In genomic region chrX:56068274-56068758, GRCh38 we compare ENCODE assay signal across 13 cellular contexts.
A peak's percentile ranks its signal among the peaks of the same experiment; 100 is the strongest.
DNase-seq lines count a peak whose midpoint lies in the region; ATAC-seq, FAIRE-seq and TF ChIP-seq lines count a peak whose summit lies in the region.
"Had no signal": no experiment of that assay in that cellular context is flagged by ENCODE, and none has a peak within 500 bp of the region (broad histone marks: within the 10 kb centered on the region; RNA-seq: fewer than 3 reads in every experiment).

No MANE protein-coding gene starts in this region.

- peaks cover 0 to 21% (median 0%) of the 10 kb centered on the region in 5 donors for H3K4me1 ChIP-seq in subcutaneous abdominal adipose tissue (ENCODE audit: control insufficient read depth in 5 of 5, insufficient read depth in 5 of 5, low read length in 5 of 5)

- peaks cover 2% of the 10 kb centered on the region for H3K36me3 Mint-ChIP-seq in activated naive CD4-positive, alpha-beta T cell treated with anti-CD3 and anti-CD28 coated beads for 36 hours (ENCODE audit: low read depth)
- peaks cover 5% of the 10 kb centered on the region; the same call in 1 of the 2 replicates for H3K36me3 Mint-ChIP-seq in WTC11

- no peak for FAIRE-seq in bronchial epithelial cell (lab: Jason Lieb, UNC)
- no peak for FAIRE-seq in RCC 7860 (lab: Jason Lieb, UNC)
- FAIRE-seq: colon, K562 had no signal

- no peak overlapping the region for H3K9ac ChIP-seq in subcutaneous abdominal adipose tissue (ENCODE audit: low read length in 5 of 5)

- POLR2A ChIA-PET in WTC11 (lab: Charles Lee) = no interaction called here

- H3K27me3 ChIP-seq in bronchial epithelial cell (ENCODE audit: control insufficient read depth, insufficient read depth, low read length) = no peaks in the 10 kb centered on the region
- H3K27me3 ChIP-seq in subcutaneous abdominal adipose tissue (ENCODE audit: control insufficient read depth in 5 of 5, insufficient read depth in 4 of 5, low read length in 5 of 5) = peaks cover 0 to 9% (median 6%) of the 10 kb centered on the region in 5 donors
- H3K27me3 ChIP-seq: heart right ventricle had no signal

- intact Hi-C loops in activated naive CD4-positive, alpha-beta T cell treated with anti-CD3 and anti-CD28 coated beads for 36 hours (cut with micrococcal nuclease) = no loop called here

- H3K4me3 Mint-ChIP-seq in activated naive CD4-positive, alpha-beta T cell treated with anti-CD3 and anti-CD28 coated beads for 36 hours = no peak overlapping the region
- H3K4me3 Mint-ChIP-seq in WTC11 = no peak overlapping the region

- CTCF ChIA-PET in activated naive CD4-positive, alpha-beta T cell treated with anti-CD3 and anti-CD28 coated beads for 36 hours (lab: Charles Lee) = no interaction called here
- CTCF ChIA-PET in WTC11 (lab: Charles Lee) = interaction anchor here (0.6 to 1.0 kb wide), 2 partner anchors 180 to 663 kb away, joined by 3 read pairs; no protein-coding TSS in a partner anchor

- H3K4me3 ChIP-seq in bronchial epithelial cell (ENCODE audit: low read depth, low read length) = no peak overlapping the region
- peak overlapping the region in 1 of 5 donors; percentile 5 for H3K4me3 ChIP-seq in subcutaneous abdominal adipose tissue (ENCODE audit: low read depth in 1 of 5, low read length in 5 of 5)
- H3K4me3 ChIP-seq: heart right ventricle, K562 had no signal

- peaks cover 8% of the 10 kb centered on the region for H3K4me1 Mint-ChIP-seq in activated naive CD4-positive, alpha-beta T cell treated with anti-CD3 and anti-CD28 coated beads for 36 hours (ENCODE audit: low read depth)
- H3K4me1 Mint-ChIP-seq in WTC11 = no peaks in the 10 kb centered on the region

- peak overlapping the region; percentile 3 for H3K27ac ChIP-seq in subcutaneous abdominal adipose tissue (ENCODE audit: low read depth, low read length)
- H3K27ac ChIP-seq: heart right ventricle had no signal

- TF ChIP-seq CTCF in bronchial epithelial cell (IDR thresholded peaks at IDR 0.05; ENCODE audit: insufficient read depth, low read length, severe bottlenecking) (no peak), WTC11 (IDR thresholded peaks at IDR 0.05) (no peak)

- no peaks in the 10 kb centered on the region for H3K36me3 ChIP-seq in bronchial epithelial cell (ENCODE audit: control insufficient read depth, insufficient read depth, low read length)
- no peaks in the 10 kb centered on the region for H3K36me3 ChIP-seq in subcutaneous abdominal adipose tissue (ENCODE audit: control insufficient read depth in 5 of 5, insufficient read depth in 5 of 5, low read length in 5 of 5)
- H3K36me3 ChIP-seq: heart right ventricle had no signal

- H3K27me3 Mint-ChIP-seq in activated naive CD4-positive, alpha-beta T cell treated with anti-CD3 and anti-CD28 coated beads for 36 hours (ENCODE audit: low read depth) = no peaks in the 10 kb centered on the region
- no peaks in the 10 kb centered on the region for H3K27me3 Mint-ChIP-seq in WTC11 (ENCODE audit: low read depth)
- H3K27me3 Mint-ChIP-seq: progenitor cell of endocrine pancreas had no signal

- no peak overlapping the region for H3K27ac Mint-ChIP-seq in activated naive CD4-positive, alpha-beta T cell treated with anti-CD3 and anti-CD28 coated beads for 36 hours
- H3K27ac Mint-ChIP-seq in WTC11 = no peak overlapping the region
- H3K27ac Mint-ChIP-seq: progenitor cell of endocrine pancreas had no signal

- peak; percentile 4 for DNase-seq in activated naive CD4-positive, alpha-beta T cell treated with anti-CD3 and anti-CD28 coated beads for 36 hours
- DNase-seq in activated naive CD4-positive, alpha-beta T cell treated with Interleukin-2 at 50 U/mL for 16 hours = no peak
- DNase-seq in bronchial epithelial cell (ENCODE audit: low read depth) (peak; percentile 3), RCC 7860 (ENCODE audit: low spot score) (no peak), WTC11 (ENCODE audit: low spot score) (no peak)
- DNase-seq: heart right ventricle, OCI-M1 had no signal

- ATAC-seq in HG03097 (IDR thresholded peaks at IDR 0.05; ENCODE audit: low FRiP score, unreplicated experiment) = peak; percentile 51
- no peak for ATAC-seq in WTC11
- no peak for ATAC-seq in activated CD4-positive, CD25-positive, alpha-beta regulatory T cell treated with anti-CD3 and anti-CD28 coated beads, Interleukin-2, amount 50 U/mL, for 24 hours
- ATAC-seq: heart right ventricle, K562 had no signal

- H3K9me3 ChIP-seq in subcutaneous abdominal adipose tissue (ENCODE audit: control insufficient read depth in 5 of 5, low read length in 5 of 5) = peaks cover 0 to 8% (median 4%) of the 10 kb centered on the region in 5 donors

- H3K9me3 Mint-ChIP-seq in activated naive CD4-positive, alpha-beta T cell treated with anti-CD3 and anti-CD28 coated beads for 36 hours = no peaks in the 10 kb centered on the region
- H3K9me3 Mint-ChIP-seq in WTC11 = peaks cover 8% of the 10 kb centered on the region; the same call in 1 of the 2 replicates

TF ChIP-seq in WTC11, 78 proteins besides CTCF, POLR2A, EP300 and RAD21 (continues in another document):
- TF ChIP-seq AFF4 (CRISPR knock-in tag; IDR thresholded peaks at IDR 0.05; ENCODE audit: borderline replicate concordance) (no peak), ZNF232 (CRISPR knock-in tag; IDR thresholded peaks at IDR 0.05) (no peak), E2F5 (CRISPR knock-in tag; IDR thresholded peaks at IDR 0.05) (no peak), FOXJ3 (CRISPR knock-in tag; IDR thresholded peaks at IDR 0.05; ENCODE audit: borderline replicate concordance) (no peak), TEAD4 (CRISPR knock-in tag; IDR thresholded peaks at IDR 0.05) (no peak), GTF2I (CRISPR knock-in tag; conservative IDR thresholded peaks at IDR 0.05) (no peak), MXD4 (CRISPR knock-in tag; IDR thresholded peaks at IDR 0.05; ENCODE audit: borderline replicate concordance) (no peak), IRF2 (CRISPR knock-in tag; IDR thresholded peaks at IDR 0.05; ENCODE audit: borderline replicate concordance, low read depth) (no peak), ZNF425 (CRISPR knock-in tag; conservative IDR thresholded peaks at IDR 0.05) (no peak), FOXK1 (CRISPR knock-in tag; IDR thresholded peaks at IDR 0.05) (no peak), ELF4 (CRISPR knock-in tag; IDR thresholded peaks at IDR 0.05; ENCODE audit: low read depth) (no peak), ZNF138 (CRISPR knock-in tag; conservative IDR thresholded peaks at IDR 0.05) (no peak), TCF7 (CRISPR knock-in tag; IDR thresholded peaks at IDR 0.05; ENCODE audit: low read depth) (no peak), SMAD3 (CRISPR knock-in tag; IDR thresholded peaks at IDR 0.05; ENCODE audit: borderline replicate concordance) (no peak)

Comparison
In these comparisons a context has a peak if more than half of its experiments do, and no peak if none do; other contexts are left out.
1. DNase-seq: peak in activated naive CD4-positive, alpha-beta T cell treated with anti-CD3 and anti-CD28 coated beads for 36 hours (single experiment) and bronchial epithelial cell (single experiment); none in activated naive CD4-positive, alpha-beta T cell treated with Interleukin-2 at 50 U/mL for 16 hours (single experiment), RCC 7860 (single experiment) and WTC11 (single experiment).